In the genomic region with DNA sequence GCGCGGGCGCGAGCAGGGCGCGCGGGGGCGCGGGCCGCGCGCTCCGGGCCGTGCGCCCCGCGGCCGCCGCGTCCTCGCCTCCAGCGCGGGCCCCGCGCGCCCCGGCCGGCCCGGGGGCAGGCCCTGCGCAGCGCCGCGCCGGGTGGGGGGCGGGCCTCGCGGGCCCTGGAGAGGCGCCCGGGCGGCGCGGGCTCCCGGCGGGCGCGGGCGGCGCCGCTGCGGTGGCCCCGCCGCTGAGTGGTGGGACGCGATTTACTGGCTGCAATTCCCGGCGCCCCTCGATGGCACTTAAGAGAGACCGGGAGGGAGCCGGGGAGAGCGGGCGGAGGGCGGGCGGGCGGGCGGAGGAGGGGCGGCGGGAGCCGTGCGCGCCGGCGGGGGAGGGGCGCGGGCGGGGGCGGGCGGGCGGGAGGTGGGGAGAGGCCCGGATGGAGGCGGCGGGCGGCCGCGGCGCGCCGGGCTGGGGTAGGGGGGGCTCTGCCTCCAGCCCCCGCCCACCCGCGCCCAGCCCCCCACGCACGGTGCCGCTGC, we compare ENCODE assay signal across 8 cellular contexts.
DNase-seq lines count a peak whose midpoint lies in the region; ATAC-seq and TF ChIP-seq lines count a peak whose summit lies in the region.

No MANE protein-coding gene starts in this region.

- CTCF ChIA-PET in activated CD8-positive, alpha-beta T cell treated with anti-CD3 and anti-CD28 coated beads, Interleukin-2, amount 10 ng/mL, durations not matched to agents 7 days and 5 days (lab: Charles Lee): no interaction called here

- no peaks in the 10 kb centered on the region for H3K9me3 Mint-ChIP-seq in stimulated activated naive CD8-positive, alpha-beta T cell treated with anti-CD3 and anti-CD28 coated beads, Interleukin-15, amount 100 ng/mL, for 72 hours
- no peaks in the 10 kb centered on the region for H3K9me3 Mint-ChIP-seq in activated CD8-positive, alpha-beta T cell treated with anti-CD3 and anti-CD28 coated beads, Interleukin-2, amount 10 ng/mL, durations not matched to agents 7 days and 5 days (ENCODE audit: insufficient read depth)
- H3K9me3 Mint-ChIP-seq in type B pancreatic cell: no peaks in the 10 kb centered on the region

- TF ChIP-seq CTCF in type B pancreatic cell (conservative IDR thresholded peaks at IDR 0.05): no peak

- POLR2A ChIA-PET in activated CD8-positive, alpha-beta T cell treated with anti-CD3 and anti-CD28 coated beads, Interleukin-2, amount 10 ng/mL, durations not matched to agents 7 days and 5 days (lab: Charles Lee): no interaction called here

- ATAC-seq in stimulated activated naive CD8-positive, alpha-beta T cell treated with anti-CD3 and anti-CD28 coated beads, Interleukin-15, amount 100 ng/mL, for 72 hours: peak; percentile 63
- ATAC-seq in stimulated activated naive CD8-positive, alpha-beta T cell treated with anti-CD3 and anti-CD28 coated beads, Interleukin-15, Interleukin-2, amounts not matched to agents 100 U/mL and 50 U/mL, for 24 hours: no peak
- ATAC-seq in activated CD8-positive, alpha-beta T cell treated with anti-CD3 and anti-CD28 coated beads, Interleukin-2, amount 10 ng/mL, durations not matched to agents 7 days and 5 days: peak; percentile 58
- no peak for ATAC-seq in HG02623 (IDR thresholded peaks at IDR 0.05; ENCODE audit: unreplicated experiment)

- peaks cover 50% of the 10 kb centered on the region for H3K4me1 Mint-ChIP-seq in stimulated activated naive CD8-positive, alpha-beta T cell treated with anti-CD3 and anti-CD28 coated beads, Interleukin-15, amount 100 ng/mL, for 72 hours
- peaks cover 2% of the 10 kb centered on the region for H3K4me1 Mint-ChIP-seq in activated CD8-positive, alpha-beta T cell treated with anti-CD3 and anti-CD28 coated beads, Interleukin-2, amount 10 ng/mL, durations not matched to agents 7 days and 5 days (ENCODE audit: low read depth)
- peaks cover 19% of the 10 kb centered on the region for H3K4me1 Mint-ChIP-seq in type B pancreatic cell (ENCODE audit: unreplicated experiment)

- no peak for DNase-seq in stimulated activated naive CD8-positive, alpha-beta T cell treated with anti-CD3 and anti-CD28 coated beads, Interleukin-15, amount 100 ng/mL, for 72 hours
- no peak for DNase-seq in stimulated activated naive CD8-positive, alpha-beta T cell treated with anti-CD3 and anti-CD28 coated beads, Interleukin-15, Interleukin-2, amounts not matched to agents 100 U/mL and 50 U/mL, for 24 hours
- no peak for DNase-seq in activated CD8-positive, alpha-beta T cell treated with anti-CD3 and anti-CD28 coated beads, Interleukin-2, amount 10 ng/mL, durations not matched to agents 7 days and 5 days
- DNase-seq in kidney tubule cell (ENCODE audit: low spot score) (peak; percentile 13), type B pancreatic cell (ENCODE audit: extremely low spot score, unreplicated experiment) (no peak), occipital lobe (lab: John Stamatoyannopoulos, UW) (no peak)
- DNase-seq in NK-92 treated with Interleukin-12 subunit alpha and Interleukin-12 subunit beta, amount 100 ng/mL, for 24 hours (lab: John Stamatoyannopoulos, UW): no peak

- no peak overlapping the region for H3K27ac Mint-ChIP-seq in stimulated activated naive CD8-positive, alpha-beta T cell treated with anti-CD3 and anti-CD28 coated beads, Interleukin-15, amount 100 ng/mL, for 72 hours
- no peak overlapping the region for H3K27ac Mint-ChIP-seq in activated CD8-positive, alpha-beta T cell treated with anti-CD3 and anti-CD28 coated beads, Interleukin-2, amount 10 ng/mL, durations not matched to agents 7 days and 5 days
- H3K27ac Mint-ChIP-seq in type B pancreatic cell: no peak overlapping the region

- no peak overlapping the region for H3K4me3 Mint-ChIP-seq in stimulated activated naive CD8-positive, alpha-beta T cell treated with anti-CD3 and anti-CD28 coated beads, Interleukin-15, amount 100 ng/mL, for 72 hours
- H3K4me3 Mint-ChIP-seq in activated CD8-positive, alpha-beta T cell treated with anti-CD3 and anti-CD28 coated beads, Interleukin-2, amount 10 ng/mL, durations not matched to agents 7 days and 5 days: no peak overlapping the region
- no peak overlapping the region for H3K4me3 Mint-ChIP-seq in type B pancreatic cell

- peaks cover 15% of the 10 kb centered on the region for H3K27me3 Mint-ChIP-seq in stimulated activated naive CD8-positive, alpha-beta T cell treated with anti-CD3 and anti-CD28 coated beads, Interleukin-15, amount 100 ng/mL, for 72 hours
- H3K27me3 Mint-ChIP-seq in activated CD8-positive, alpha-beta T cell treated with anti-CD3 and anti-CD28 coated beads, Interleukin-2, amount 10 ng/mL, durations not matched to agents 7 days and 5 days (ENCODE audit: low read depth): peaks cover 20% of the 10 kb centered on the region
- H3K27me3 Mint-ChIP-seq in type B pancreatic cell: peaks cover 18% of the 10 kb centered on the region

- no peaks in the 10 kb centered on the region for H3K36me3 Mint-ChIP-seq in activated CD8-positive, alpha-beta T cell treated with anti-CD3 and anti-CD28 coated beads, Interleukin-2, amount 10 ng/mL, durations not matched to agents 7 days and 5 days (ENCODE audit: low read depth)
- no peaks in the 10 kb centered on the region for H3K36me3 Mint-ChIP-seq in type B pancreatic cell

Comparison
In these comparisons a context has a peak if more than half of its experiments do, and no peak if none do; other contexts are left out.
1. ATAC-seq: peak in stimulated activated naive CD8-positive, alpha-beta T cell treated with anti-CD3 and anti-CD28 coated beads, Interleukin-15, amount 100 ng/mL, for 72 hours (single experiment) and activated CD8-positive, alpha-beta T cell treated with anti-CD3 and anti-CD28 coated beads, Interleukin-2, amount 10 ng/mL, durations not matched to agents 7 days and 5 days (single experiment); none in stimulated activated naive CD8-positive, alpha-beta T cell treated with anti-CD3 and anti-CD28 coated beads, Interleukin-15, Interleukin-2, amounts not matched to agents 100 U/mL and 50 U/mL, for 24 hours (single experiment) and HG02623 (single experiment).